Comparison of ENCODE assay signal across 2 cellular contexts in the genomic region with DNA sequence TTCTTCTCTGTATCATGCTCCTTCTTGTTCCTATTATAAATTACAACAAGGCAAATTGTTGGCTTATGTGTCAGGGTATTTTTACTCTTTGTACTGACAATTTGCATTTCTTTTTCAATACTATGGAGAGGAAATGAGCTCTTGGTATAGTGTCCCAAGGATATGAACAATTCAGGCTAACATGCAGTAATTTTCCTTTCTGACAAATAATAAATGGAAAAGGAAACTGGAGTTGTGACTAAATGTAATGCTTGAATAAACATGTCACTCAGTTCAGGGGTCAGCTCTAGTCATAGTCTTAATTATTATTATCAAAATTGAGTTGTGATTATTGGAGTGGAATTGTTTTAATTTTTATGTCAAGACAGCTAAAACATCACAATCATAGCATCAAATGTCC.
TF ChIP-seq lines count a peak whose summit lies in the region.

No MANE protein-coding gene starts in this region.

TF ChIP-seq in A549, 52 proteins besides CTCF, POLR2A, EP300 and RAD21:
- TF ChIP-seq PHF8 (IDR thresholded peaks at IDR 0.05; ENCODE audit: borderline replicate concordance, low read depth) (no peak), CHD2 (IDR thresholded peaks at IDR 0.05; ENCODE audit: low read length, partially characterized antibody) (no peak), RARB (CRISPR knock-in tag; IDR thresholded peaks at IDR 0.05) (no peak), HEYL (CRISPR knock-in tag; IDR thresholded peaks at IDR 0.05) (no peak), MAZ (IDR thresholded peaks at IDR 0.05; ENCODE audit: borderline replicate concordance, low read depth, low read length) (no peak), POLR2AphosphoS2 (conservative IDR thresholded peaks at IDR 0.05; ENCODE audit: low read length) (no peak), GATA3 (IDR thresholded peaks at IDR 0.05; ENCODE audit: borderline replicate concordance) (no peak), EHMT2 (IDR thresholded peaks at IDR 0.05; ENCODE audit: low read depth) (no peak), RFX5 (IDR thresholded peaks at IDR 0.05) (no peak), MAFK (IDR thresholded peaks at IDR 0.05; ENCODE audit: partially characterized antibody) (no peak), NFE2L2 (conservative IDR thresholded peaks at IDR 0.05; ENCODE audit: low read length) (no peak), ZC3H11A (IDR thresholded peaks at IDR 0.05) (no peak), NR3C1 (IDR thresholded peaks at IDR 0.05) (no peak), NPAS2 (CRISPR knock-in tag; IDR thresholded peaks at IDR 0.05; ENCODE audit: borderline replicate concordance) (no peak), ZFP36 (IDR thresholded peaks at IDR 0.05; ENCODE audit: borderline replicate concordance, partially characterized antibody) (no peak)
- TF ChIP-seq, protein P1, sequence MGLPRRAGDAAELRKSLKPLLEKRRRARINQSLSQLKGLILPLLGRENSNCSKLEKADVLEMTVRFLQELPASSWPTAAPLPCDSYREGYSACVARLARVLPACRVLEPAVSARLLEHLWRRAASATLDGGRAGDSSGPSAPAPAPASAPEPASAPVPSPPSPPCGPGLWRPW (IDR thresholded peaks at IDR 0.05), result no peak
- TF ChIP-seq, protein P2, sequence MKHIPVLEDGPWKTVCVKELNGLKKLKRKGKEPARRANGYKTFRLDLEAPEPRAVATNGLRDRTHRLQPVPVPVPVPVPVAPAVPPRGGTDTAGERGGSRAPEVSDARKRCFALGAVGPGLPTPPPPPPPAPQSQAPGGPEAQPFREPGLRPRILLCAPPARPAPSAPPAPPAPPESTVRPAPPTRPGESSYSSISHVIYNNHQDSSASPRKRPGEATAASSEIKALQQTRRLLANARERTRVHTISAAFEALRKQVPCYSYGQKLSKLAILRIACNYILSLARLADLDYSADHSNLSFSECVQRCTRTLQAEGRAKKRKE (CRISPR knock-in tag; IDR thresholded peaks at IDR 0.05; ENCODE audit: low read depth), result no peak
- TF ChIP-seq, protein P3, sequence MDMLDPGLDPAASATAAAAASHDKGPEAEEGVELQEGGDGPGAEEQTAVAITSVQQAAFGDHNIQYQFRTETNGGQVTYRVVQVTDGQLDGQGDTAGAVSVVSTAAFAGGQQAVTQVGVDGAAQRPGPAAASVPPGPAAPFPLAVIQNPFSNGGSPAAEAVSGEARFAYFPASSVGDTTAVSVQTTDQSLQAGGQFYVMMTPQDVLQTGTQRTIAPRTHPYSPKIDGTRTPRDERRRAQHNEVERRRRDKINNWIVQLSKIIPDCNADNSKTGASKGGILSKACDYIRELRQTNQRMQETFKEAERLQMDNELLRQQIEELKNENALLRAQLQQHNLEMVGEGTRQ (IDR thresholded peaks at IDR 0.05), result no peak

TF ChIP-seq in IMR-90, 13 proteins besides CTCF, POLR2A, EP300 and RAD21:
- TF ChIP-seq SMC3 (IDR thresholded peaks at IDR 0.05; ENCODE audit: low read depth, low read length), result no peak
- no peak for TF ChIP-seq RFX5 (IDR thresholded peaks at IDR 0.05; ENCODE audit: low read depth, low read length)
- no peak for TF ChIP-seq MAFK (IDR thresholded peaks at IDR 0.05; ENCODE audit: low read depth, low read length)
- no peak for TF ChIP-seq CHD1 (IDR thresholded peaks at IDR 0.05; ENCODE audit: low read depth, low read length)
- no peak for TF ChIP-seq FOS (IDR thresholded peaks at IDR 0.05; ENCODE audit: low read depth, low read length)
- TF ChIP-seq, protein P4, sequence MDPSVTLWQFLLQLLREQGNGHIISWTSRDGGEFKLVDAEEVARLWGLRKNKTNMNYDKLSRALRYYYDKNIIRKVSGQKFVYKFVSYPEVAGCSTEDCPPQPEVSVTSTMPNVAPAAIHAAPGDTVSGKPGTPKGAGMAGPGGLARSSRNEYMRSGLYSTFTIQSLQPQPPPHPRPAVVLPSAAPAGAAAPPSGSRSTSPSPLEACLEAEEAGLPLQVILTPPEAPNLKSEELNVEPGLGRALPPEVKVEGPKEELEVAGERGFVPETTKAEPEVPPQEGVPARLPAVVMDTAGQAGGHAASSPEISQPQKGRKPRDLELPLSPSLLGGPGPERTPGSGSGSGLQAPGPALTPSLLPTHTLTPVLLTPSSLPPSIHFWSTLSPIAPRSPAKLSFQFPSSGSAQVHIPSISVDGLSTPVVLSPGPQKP (IDR thresholded peaks at IDR 0.05; ENCODE audit: borderline replicate concordance, low read depth, low read length), result no peak
- TF ChIP-seq MAZ (IDR thresholded peaks at IDR 0.05; ENCODE audit: borderline replicate concordance, low read depth, low read length), result no peak
- no peak for TF ChIP-seq CEBPB (IDR thresholded peaks at IDR 0.05; ENCODE audit: low read depth, low read length)
- TF ChIP-seq, protein P3 (IDR thresholded peaks at IDR 0.05; ENCODE audit: low read depth, low read length), result no peak
- TF ChIP-seq NFE2L2 (IDR thresholded peaks at IDR 0.05; ENCODE audit: low read depth, low read length), result no peak
